Comparison of ENCODE assay signal across 13 cellular contexts in the genomic region with DNA sequence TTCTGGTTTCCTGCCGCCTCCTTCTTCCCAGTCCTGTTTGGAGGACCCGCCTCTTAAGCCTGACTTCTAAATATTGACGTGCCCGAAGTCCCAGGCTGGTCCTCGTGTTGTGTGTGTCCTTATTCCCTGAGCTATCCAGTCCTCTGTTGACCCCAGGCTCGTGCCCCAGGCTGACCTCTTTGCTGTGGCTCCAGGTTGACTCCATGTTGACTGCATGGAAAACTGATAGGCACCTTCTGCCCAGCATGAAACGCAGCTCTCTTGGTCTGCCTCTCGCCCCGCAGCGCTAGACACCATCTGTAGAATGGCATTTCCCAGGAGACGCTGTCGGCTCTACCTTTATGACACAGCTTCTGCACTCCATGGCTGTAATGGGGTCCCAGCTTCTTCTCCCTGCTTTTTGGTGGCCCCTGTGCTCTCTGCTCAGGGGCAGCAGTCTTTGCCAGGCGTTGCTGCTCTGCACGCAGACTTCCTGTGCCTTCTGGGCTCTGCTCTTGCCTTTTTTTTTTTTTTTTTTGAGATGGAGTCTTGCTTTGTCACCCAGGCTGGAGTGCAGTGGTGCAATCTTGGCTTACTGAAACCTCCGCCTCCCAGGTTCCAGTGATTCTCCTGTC. TPM values are rescaled to one million over a fixed set of nuclear protein-coding genes. Genes with fewer than 3 reads are reported as not detected.
DNase-seq lines count a peak whose midpoint lies in the region; ATAC-seq and TF ChIP-seq lines count a peak whose summit lies in the region.
"Had no signal": no experiment of that assay in that cellular context is flagged by ENCODE, and none has a peak within 500 bp of the region (broad histone marks: within the 10 kb centered on the region; RNA-seq: fewer than 3 reads in every experiment).

No MANE protein-coding gene starts in this region.

- H2BK12ac ChIP-seq in neuronal stem cell (ENCODE audit: low read length), result no peak overlapping the region

- H3K27me3 ChIP-seq in CD4-positive, alpha-beta T cell (ENCODE audit: control insufficient read depth, insufficient read depth, low read length), result no peaks in the 10 kb centered on the region
- H3K27me3 ChIP-seq in IMR-90 (ENCODE audit: control insufficient read depth, insufficient read depth, low read length) (no peaks in the 10 kb centered on the region), neuronal stem cell (ENCODE audit: control insufficient read depth in 3 of 3, insufficient read depth in 3 of 3, low read depth in 1 of 3, low read length in 3 of 3) (no peaks in the 10 kb centered on the region), thyroid gland (no peaks in the 10 kb centered on the region), esophagus squamous epithelium (no peaks in the 10 kb centered on the region)
- H3K27me3 ChIP-seq: SJSA1 had no signal

- H3K4me3 Mint-ChIP-seq in CD4-positive, alpha-beta T cell, result peak overlapping the region; percentile 51
- H3K4me3 Mint-ChIP-seq in central memory CD8-positive, alpha-beta T cell, result peak overlapping the region; percentile 1
- H3K4me3 Mint-ChIP-seq: activated CD8-positive, alpha-beta memory T cell treated with anti-CD3 and anti-CD28 coated beads, Interleukin-2, amount 10 ng/mL, durations not matched to agents 7 days and 5 days had no signal

- no peak for TF ChIP-seq CTCF in CD4-positive, alpha-beta T cell (IDR thresholded peaks at IDR 0.05)
- TF ChIP-seq CTCF in IMR-90 (conservative IDR thresholded peaks at IDR 0.05; ENCODE audit: low read depth, low read length), result no peak
- TF ChIP-seq CTCF in thyroid gland (IDR thresholded peaks at IDR 0.05), result no peak
- no peak for TF ChIP-seq CTCF in esophagus squamous epithelium (IDR thresholded peaks at IDR 0.05)

- no peak overlapping the region for H4K8ac ChIP-seq in IMR-90 (ENCODE audit: low read depth in 2 of 2, low read length in 2 of 2)
- no peak overlapping the region for H4K8ac ChIP-seq in neuronal stem cell (ENCODE audit: low read depth, low read length)

- H3K27ac ChIP-seq in CD4-positive, alpha-beta T cell (ENCODE audit: low read depth, low read length), result no peak overlapping the region
- H3K27ac ChIP-seq in IMR-90 (ENCODE audit: insufficient read depth, low read length), result no peak overlapping the region
- H3K27ac ChIP-seq in neuronal stem cell (replicated peaks; ENCODE audit: low read length), result no peak overlapping the region
- no peak overlapping the region for H3K27ac ChIP-seq in thyroid gland
- no peak overlapping the region for H3K27ac ChIP-seq in esophagus squamous epithelium
- H3K27ac ChIP-seq: SJSA1 had no signal

- peaks cover 45% of the 10 kb centered on the region for H3K4me1 Mint-ChIP-seq in CD4-positive, alpha-beta T cell (ENCODE audit: low read depth)
- H3K4me1 Mint-ChIP-seq in central memory CD8-positive, alpha-beta T cell, result peaks cover 54% of the 10 kb centered on the region

- no peak overlapping the region for H2BK20ac ChIP-seq in IMR-90 (ENCODE audit: low read depth, low read length)

- peak; percentile 69 for ATAC-seq in CD4-positive, alpha-beta T cell (ENCODE audit: poor library complexity)
- ATAC-seq in IMR-90 (ENCODE audit: low read depth), result no peak
- no peak for ATAC-seq in central memory CD8-positive, alpha-beta T cell (replicated peaks; ENCODE audit: extremely low read depth, poor library complexity, severe bottlenecking)
- ATAC-seq: activated CD8-positive, alpha-beta memory T cell treated with anti-CD3 and anti-CD28 coated beads, Interleukin-2, amount 10 ng/mL, durations not matched to agents 7 days and 5 days had no signal

- no peak overlapping the region for H3K4ac ChIP-seq in IMR-90 (ENCODE audit: low read depth, low read length)
- no peak overlapping the region for H3K4ac ChIP-seq in neuronal stem cell (ENCODE audit: low read length)

- no peak overlapping the region for H3K18ac ChIP-seq in IMR-90 (ENCODE audit: low read depth, low read length)
- H3K18ac ChIP-seq in neuronal stem cell (ENCODE audit: low read length), result no peak overlapping the region

- H3K4me1 ChIP-seq in IMR-90 (ENCODE audit: control insufficient read depth, insufficient read depth, low read length), result peaks cover 4% of the 10 kb centered on the region; the same call in 1 of the 2 replicates
- peaks cover 0 to 1% of the 10 kb centered on the region in 2 donors for H3K4me1 ChIP-seq in neuronal stem cell (ENCODE audit: control insufficient read depth in 2 of 2, insufficient read depth in 1 of 2, low read depth in 1 of 2, low read length in 2 of 2)
- H3K4me1 ChIP-seq in thyroid gland, result peaks cover 0 to 6% of the 10 kb centered on the region in 2 donors
- H3K4me1 ChIP-seq in esophagus squamous epithelium, result peaks cover 0 to 7% (median 0%) of the 10 kb centered on the region in 3 donors
- H3K4me1 ChIP-seq: SJSA1 had no signal

- peaks cover 24% of the 10 kb centered on the region for H3K9me1 ChIP-seq in IMR-90 (ENCODE audit: insufficient read depth, low read length)

- dilution Hi-C loops in IMR-90 (cut with HindIII; ENCODE audit: low sequenced_read_pairs, unreplicated experiment), result no loop called here

- CTCF ChIA-PET in CD4-positive, alpha-beta T cell (lab: Charles Lee), result no interaction called here
- CTCF ChIA-PET in IMR-90 (lab: Yijun Ruan, JAX), result no interaction called here

- H2AK9ac ChIP-seq in IMR-90 (replicated peaks; ENCODE audit: low read depth, low read length, poor library complexity), result peak overlapping the region; percentile 42

- in situ Hi-C loops in IMR-90 (cut with MboI; ENCODE audit: low sequenced_read_pairs), result no loop called here

- no peak overlapping the region for H3K4me3 ChIP-seq in IMR-90 (ENCODE audit: insufficient read depth, low read depth, low read length)
- no peak overlapping the region for H3K4me3 ChIP-seq in neuronal stem cell (ENCODE audit: low read length in 2 of 2)
- H3K4me3 ChIP-seq in thyroid gland (replicated peaks in 1 of 3), result no peak overlapping the region
- H3K4me3 ChIP-seq in esophagus squamous epithelium, result peak overlapping the region in 1 of 4 donors; percentile 8
- H3K4me3 ChIP-seq: SJSA1 had no signal

- H3K27me3 Mint-ChIP-seq in CD4-positive, alpha-beta T cell, result no peaks in the 10 kb centered on the region
- H3K27me3 Mint-ChIP-seq in central memory CD8-positive, alpha-beta T cell, result no peaks in the 10 kb centered on the region
- H3K27me3 Mint-ChIP-seq: activated CD8-positive, alpha-beta memory T cell treated with anti-CD3 and anti-CD28 coated beads, Interleukin-2, amount 10 ng/mL, durations not matched to agents 7 days and 5 days had no signal

- H2BK15ac ChIP-seq in IMR-90 (ENCODE audit: low read depth, low read length) (no peak overlapping the region), neuronal stem cell (ENCODE audit: low read length) (no peak overlapping the region)

- WGBS in IMR-90 (ENCODE audit: extremely low coverage in 2 of 2, insufficient read length in 1 of 2), 2 experiments, result 92% methylated on average over 13 of the region's 15 CpGs; no CpG with 5 or more reads in 1 of the 2 experiments
- WGBS in neuronal stem cell (ENCODE audit: extremely low coverage in 2 of 2, insufficient read length in 2 of 2, insufficient replicate concordance in 1 of 2), 2 donors, result no CpG with 5 or more reads among the region's 15 CpGs
- WGBS in thyroid gland, 2 donors, result 82 to 89% methylated on average over 15 of the region's 15 CpGs
- 75 to 83% methylated on average over 12 to 15 of the region's 15 CpGs for WGBS in esophagus squamous epithelium, 2 donors

- peak overlapping the region; percentile 78 for H3K27ac Mint-ChIP-seq in CD4-positive, alpha-beta T cell
- H3K27ac Mint-ChIP-seq in central memory CD8-positive, alpha-beta T cell (ENCODE audit: low read depth), result peak overlapping the region; percentile 45
- H3K27ac Mint-ChIP-seq: activated CD8-positive, alpha-beta memory T cell treated with anti-CD3 and anti-CD28 coated beads, Interleukin-2, amount 10 ng/mL, durations not matched to agents 7 days and 5 days had no signal

- peaks cover 29 to 81% of the 10 kb centered on the region in 2 experiments for H3K79me1 ChIP-seq in IMR-90 (ENCODE audit: low read depth in 1 of 2, low read length in 2 of 2)
- H3K79me1 ChIP-seq in neuronal stem cell (ENCODE audit: low read depth, low read length), result peaks cover 11% of the 10 kb centered on the region

- no peak overlapping the region for H4K5ac ChIP-seq in IMR-90 (ENCODE audit: low read depth, low read length)

- H3K9me3 Mint-ChIP-seq in CD4-positive, alpha-beta T cell, result no peaks in the 10 kb centered on the region
- no peaks in the 10 kb centered on the region for H3K9me3 Mint-ChIP-seq in central memory CD8-positive, alpha-beta T cell
- H3K9me3 Mint-ChIP-seq: activated naive CD4-positive, alpha-beta T cell treated with anti-CD3 and anti-CD28 coated beads, Interleukin-2, amount 50 U/mL, for 72 hours had no signal

- BruUV-seq in IMR-90 (replicated peaks; lab: Mats Ljungman, UMichigan), result no TSS peak

- TF ChIP-seq RAD21 in IMR-90 (IDR thresholded peaks at IDR 0.05; ENCODE audit: low read length), result no peak

- H3K14ac ChIP-seq in IMR-90 (replicated peaks; ENCODE audit: low read depth, low read length) (no peak overlapping the region; the same call in 1 of the 2 replicates), neuronal stem cell (ENCODE audit: low read length) (peak overlapping the region; percentile 38)

- no peak overlapping the region for H4K91ac ChIP-seq in IMR-90 (ENCODE audit: insufficient read depth, low read depth, low read length)
- no peak overlapping the region for H4K91ac ChIP-seq in neuronal stem cell (ENCODE audit: low read depth, low read length, poor library complexity)

- no peak overlapping the region for H3K56ac ChIP-seq in IMR-90 (ENCODE audit: extremely low read depth, insufficient read depth, low read length)

- TF ChIP-seq POLR2A in IMR-90 (IDR thresholded peaks at IDR 0.05; ENCODE audit: low read depth, low read length), result no peak
- no peak for TF ChIP-seq POLR2A in thyroid gland (IDR thresholded peaks at IDR 0.05)
- TF ChIP-seq POLR2A in esophagus squamous epithelium (IDR thresholded peaks at IDR 0.05), result no peak

- intact Hi-C loops in CD4-positive, alpha-beta T cell (cut with DNase I, micrococcal nuclease), result no loop called here
- intact Hi-C loops in IMR-90 (cut with micrococcal nuclease), result no loop called here
- intact Hi-C loops in thyroid gland (cut with DNase I), result no loop called here
- intact Hi-C loops in esophagus squamous epithelium (cut with DNase I), result no loop called here

- H4K20me1 ChIP-seq in IMR-90 (ENCODE audit: insufficient read depth, low read length), result peaks cover 70% of the 10 kb centered on the region

- H3K36me3 Mint-ChIP-seq in CD4-positive, alpha-beta T cell (ENCODE audit: low read depth), result peaks cover 69% of the 10 kb centered on the region
- H3K36me3 Mint-ChIP-seq in central memory CD8-positive, alpha-beta T cell (ENCODE audit: insufficient read depth), result peaks cover 27% of the 10 kb centered on the region

- H3K4me2 ChIP-seq in IMR-90 (ENCODE audit: low read depth, low read length) (no peak overlapping the region), neuronal stem cell (ENCODE audit: insufficient read depth, low read length, poor library complexity, severe bottlenecking) (no peak overlapping the region)

- no peak overlapping the region for H2BK5ac ChIP-seq in IMR-90 (ENCODE audit: low read depth, low read length, poor library complexity, severe bottlenecking)
- H2BK5ac ChIP-seq in neuronal stem cell (ENCODE audit: low read length), result no peak overlapping the region

- H2BK120ac ChIP-seq in IMR-90 (ENCODE audit: low read depth, low read length), result no peak overlapping the region
- H2BK120ac ChIP-seq in neuronal stem cell (ENCODE audit: low read depth, low read length), result no peak overlapping the region

- no peaks in the 10 kb centered on the region for H3K9me3 ChIP-seq in CD4-positive, alpha-beta T cell (ENCODE audit: control insufficient read depth, low read length)
- H3K9me3 ChIP-seq in IMR-90 (ENCODE audit: control insufficient read depth, insufficient read depth, low read length) (no peaks in the 10 kb centered on the region), neuronal stem cell (replicated peaks in 1 of 2; ENCODE audit: control insufficient read depth in 2 of 2, insufficient read depth in 1 of 2, low read depth in 1 of 2, low read length in 2 of 2) (no peaks in the 10 kb centered on the region), thyroid gland (no peaks in the 10 kb centered on the region), esophagus squamous epithelium (no peaks in the 10 kb centered on the region)
- H3K9me3 ChIP-seq: SJSA1 had no signal

- POLR2A ChIA-PET in CD4-positive, alpha-beta T cell (lab: Charles Lee), result interaction anchor here (0.7 kb wide), 1 partner anchor 42 kb away, joined by 3 read pairs; a partner anchor contains a TSS
- POLR2A ChIA-PET in IMR-90 (lab: Charles Lee; ENCODE audit: unreplicated experiment), result no interaction called here

- H3K9ac ChIP-seq in IMR-90 (ENCODE audit: low read depth, low read length) (no peak overlapping the region), neuronal stem cell (ENCODE audit: low read depth, low read length, poor library complexity) (no peak overlapping the region)

- H2AFZ ChIP-seq in IMR-90 (replicated peaks; ENCODE audit: low read length, poor library complexity) (no peak overlapping the region), neuronal stem cell (ENCODE audit: low read length) (no peak overlapping the region)

- no peak overlapping the region for H3K23ac ChIP-seq in IMR-90 (ENCODE audit: low read depth, low read length)
- H3K23ac ChIP-seq in neuronal stem cell (ENCODE audit: low read depth, low read length, poor library complexity), result no peak overlapping the region

- DNase-seq in CD4-positive, alpha-beta T cell, result no peak
- DNase-seq in IMR-90 (no peak), neuronal stem cell (ENCODE audit: low spot score) (no peak), thyroid gland (no peak), esophagus squamous epithelium (lab: John Stamatoyannopoulos, UW) (no peak), NCI-H1105 (lab: John Stamatoyannopoulos, UW) (no peak)
- no peak for DNase-seq in central memory CD8-positive, alpha-beta T cell (ENCODE audit: low spot score in 2 of 2)
- DNase-seq: activated CD8-positive, alpha-beta memory T cell treated with anti-CD3 and anti-CD28 coated beads, Interleukin-2, amount 10 ng/mL, durations not matched to agents 7 days and 5 days; DMS53; NCI-H1417; NCI-H345 had no signal

- H2AK5ac ChIP-seq in IMR-90 (ENCODE audit: low read depth, low read length) (no peak overlapping the region), neuronal stem cell (ENCODE audit: low read depth, low read length) (no peak overlapping the region)

- H3K36me3 ChIP-seq in IMR-90 (ENCODE audit: control insufficient read depth, insufficient read depth, low read length) (peaks cover 5% of the 10 kb centered on the region), neuronal stem cell (replicated peaks in 1 of 2; ENCODE audit: control insufficient read depth in 2 of 2, insufficient read depth in 2 of 2, low read length in 2 of 2) (peaks cover 8 to 78% of the 10 kb centered on the region in 2 donors), thyroid gland (no peaks in the 10 kb centered on the region), esophagus squamous epithelium (peaks cover 0 to 65% (median 0%) of the 10 kb centered on the region in 3 donors)

RNA-seq across cellular contexts. Expression of a gene that starts 28.4 kb away (rescaled TPM):
- 10 to 100 TPM; 80.6 to 87.8 TPM for total RNA-seq in CD4-positive, alpha-beta T cell
- total RNA-seq in IMR-90 (2012; rRNA removed) (32.8 and 36.1 TPM in 2 replicates), thyroid gland (10 to 100 TPM; 56.8 to 99.5 (median 94.4) TPM), esophagus squamous epithelium (10 to 100 TPM; 42.8 to 87.0 (median 65.0) TPM)
- 35.1 and 39.0 TPM in 2 replicates for polyA plus RNA-seq in IMR-90 (2012; rRNA removed)
- polyA plus RNA-seq in IMR-90 (2012; cell fraction: cytosol; rRNA removed), result 30.8 and 36.6 TPM in 2 replicates
- 109 and 195 TPM in 2 replicates for polyA plus RNA-seq in IMR-90 (2012; cell fraction: nucleus; rRNA removed; ENCODE audit: low replicate concordance)
- polyA plus RNA-seq in neuronal stem cell (2013, experiment 1 of 2), result 50.1 TPM
- polyA plus RNA-seq in neuronal stem cell (2013, experiment 2 of 2), result 50.3 TPM

RNA-seq across cellular contexts. Expression of a gene that starts 41.7 kb away (rescaled TPM):
- 10 to 100 TPM; 45.5 to 50.7 TPM for total RNA-seq in CD4-positive, alpha-beta T cell
- total RNA-seq in IMR-90 (2012; rRNA removed), result 7.7 and 7.8 TPM in 2 replicates
- polyA plus RNA-seq in IMR-90 (2012; rRNA removed), result 37.8 and 41.4 TPM in 2 replicates
- polyA plus RNA-seq in IMR-90 (2012; cell fraction: cytosol; rRNA removed), result 19.6 and 40.1 TPM in 2 replicates
- polyA plus RNA-seq in IMR-90 (2012; cell fraction: nucleus; rRNA removed; ENCODE audit: low replicate concordance), result 177 and 484 TPM in 2 replicates
- polyA plus RNA-seq in neuronal stem cell (2013, experiment 1 of 2), result 28.6 TPM
- 28.4 TPM for polyA plus RNA-seq in neuronal stem cell (2013, experiment 2 of 2)
- total RNA-seq in thyroid gland, result 10 to 100 TPM; 45.6 to 66.2 (median 61.2) TPM
- 100 to 1,000 TPM in 2 of 4 donors, 10 to 100 TPM in 2; 53.3 to 121 (median 89.6) TPM for total RNA-seq in esophagus squamous epithelium

RNA-seq across cellular contexts. Expression of a gene that starts 56.9 kb away (rescaled TPM):
- total RNA-seq in CD4-positive, alpha-beta T cell, result 10 to 100 TPM in 1 of 2 experiments, 1 to 10 TPM in 1; 8.6 to 11.3 TPM
- total RNA-seq in IMR-90 (2012; rRNA removed) (14.3 and 16.4 TPM in 2 replicates), thyroid gland (10 to 100 TPM in 1 of 4 donors, 1 to 10 TPM in 3; 8.7 to 14.3 (median 9.5) TPM), esophagus squamous epithelium (10 to 100 TPM; 17.5 to 28.8 (median 25.2) TPM)
- 21.4 and 23.1 TPM in 2 replicates for polyA plus RNA-seq in IMR-90 (2012; rRNA removed)
- 24.4 and 24.7 TPM in 2 replicates for polyA plus RNA-seq in IMR-90 (2012; cell fraction: cytosol; rRNA removed)
- 41.1 and 61.6 TPM in 2 replicates for polyA plus RNA-seq in IMR-90 (2012; cell fraction: nucleus; rRNA removed; ENCODE audit: low replicate concordance)
- 28.9 TPM for polyA plus RNA-seq in neuronal stem cell (2013, experiment 1 of 2)
- polyA plus RNA-seq in neuronal stem cell (2013, experiment 2 of 2), result 28.0 TPM
